30 cellular contexts compared by ENCODE assay signal in the genomic region with DNA sequence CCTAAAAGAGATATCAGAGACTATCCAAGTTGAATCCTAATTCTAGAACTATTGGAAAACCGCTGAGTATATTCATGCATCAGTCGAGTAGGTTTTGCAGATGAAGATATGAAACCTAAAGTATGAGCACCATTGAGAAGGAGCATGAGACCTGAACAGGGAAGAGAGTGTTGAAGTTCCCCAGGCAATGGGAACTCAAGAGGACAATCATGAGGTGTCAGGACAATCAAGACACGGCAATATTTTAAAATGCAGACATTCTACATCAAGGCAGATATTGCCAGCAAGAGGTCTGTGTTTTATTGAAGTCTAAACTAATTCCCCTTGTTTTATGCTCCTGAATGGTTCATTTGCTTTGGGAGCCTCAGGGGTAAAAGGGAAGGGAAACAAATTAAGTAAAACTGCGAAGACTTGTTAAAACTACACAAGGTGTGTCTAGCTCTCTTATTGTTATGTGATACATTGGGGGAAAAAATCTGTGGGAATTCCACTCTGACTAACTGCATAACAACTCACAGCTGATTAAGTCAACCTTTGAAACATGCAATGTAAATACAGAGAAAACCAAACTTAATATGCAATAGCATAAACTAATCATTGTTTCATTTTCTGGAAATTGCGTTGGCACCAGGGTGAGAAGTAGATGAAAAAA.
DNase-seq lines count a peak whose midpoint lies in the region; ATAC-seq, FAIRE-seq and TF ChIP-seq lines count a peak whose summit lies in the region.
"Had no signal": no experiment of that assay in that cellular context is flagged by ENCODE, and none has a peak within 500 bp of the region (broad histone marks: within the 10 kb centered on the region; RNA-seq: fewer than 3 reads in every experiment).

No MANE protein-coding gene starts in this region.

- peaks cover 30% of the 10 kb centered on the region for H3K4me1 Mint-ChIP-seq in endodermal cell
- H3K4me1 Mint-ChIP-seq: activated CD4-positive, alpha-beta T cell treated with anti-CD3 and anti-CD28 coated beads, Interleukin-2, amount 10 ng/mL, durations not matched to agents 24 days and 14 days had no signal

- peak overlapping the region; percentile 74 for H3K4me2 ChIP-seq in smooth muscle cell
- H3K4me2 ChIP-seq: BLaER1 had no signal

- 89 to 92% methylated on average over 4 to 5 of the region's 5 CpGs for WGBS in endodermal cell (ENCODE audit: insufficient coverage in 1 of 2, insufficient read length in 1 of 2), 2 experiments
- WGBS in smooth muscle cell (ENCODE audit: low lambda C conversion rate), result 72% methylated on average over 5 of the region's 5 CpGs

- DNase-seq in NCI-H748 treated with DMSO at 0.1 percent for 48 hours (lab: John Stamatoyannopoulos, UW) (peak; percentile 40), endodermal cell (no peak), kidney glomerular epithelial cell (lab: John Stamatoyannopoulos, UW) (peak; percentile 53), smooth muscle cell (lab: John Stamatoyannopoulos, UW; ENCODE audit: unreplicated experiment) (no peak), islet precursor cell (no peak), RCC 7860 (ENCODE audit: low spot score) (no peak)
- DNase-seq: activated CD4-positive, alpha-beta T cell treated with anti-CD3 and anti-CD28 coated beads, Interleukin-2, amount 10 ng/mL, durations not matched to agents 24 days and 14 days; activated CD8-positive, alpha-beta memory T cell treated with anti-CD3 and anti-CD28 coated beads for 24 hours; activated effector memory CD4-positive, alpha-beta T cell treated with Interleukin-2 at 50 U/mL for 16 hours; effector memory CD8-positive, alpha-beta T cell; gastrocnemius medialis; left ventricle myocardium inferior; naive thymus-derived CD4-positive, alpha-beta T cell; NCI-H82; nucleus accumbens; RPMI8226; SJCRH30; stimulated activated CD4-positive, alpha-beta T cell treated with anti-CD3 and anti-CD28 coated beads, Interleukin-15, amount 100 ng/mL, for 24 hours; stimulated activated CD4-positive, alpha-beta T cell treated with anti-CD3 and anti-CD28 coated beads, Interleukin-4, amount 100 ng/mL, for 4 hours; substantia nigra had no signal

- peak overlapping the region; percentile 73 for H2AFZ ChIP-seq in smooth muscle cell (ENCODE audit: low read depth)

- H3K9ac ChIP-seq in endodermal cell (ENCODE audit: extremely low read depth, low read length, poor library complexity, severe bottlenecking) (no peak overlapping the region), smooth muscle cell (ENCODE audit: low read depth) (peak overlapping the region; percentile 1)
- H3K9ac ChIP-seq: BLaER1 had no signal

- H3K79me2 ChIP-seq in smooth muscle cell (ENCODE audit: low read depth), result no peaks in the 10 kb centered on the region

- H3K27ac ChIP-seq in endodermal cell (ENCODE audit: low read depth, low read length), result no peak overlapping the region
- peak overlapping the region; percentile 25 for H3K27ac ChIP-seq in smooth muscle cell (ENCODE audit: low read depth)
- H3K27ac ChIP-seq: BLaER1, coronary artery, gastrocnemius medialis, left ventricle myocardium inferior, SJCRH30 had no signal

- H3F3A ChIP-seq in smooth muscle cell (ENCODE audit: low read depth), result no peaks in the 10 kb centered on the region

- ATAC-seq in GM21423 (IDR thresholded peaks at IDR 0.05; ENCODE audit: unreplicated experiment), result no peak
- ATAC-seq: activated naive CD4-positive, alpha-beta T cell treated with anti-CD3 and anti-CD28 coated beads, Interleukin-2, amount 50 U/mL, for 72 hours; effector memory CD8-positive, alpha-beta T cell; gastrocnemius medialis; HepG2; naive thymus-derived CD4-positive, alpha-beta T cell; stimulated activated memory B cell treated with anti-CD40 and anti-IgM and Interleukin-4, amounts not matched to agents 10 μg/mL and 1 μg/mL and 100 μg/mL, for 72 hours had no signal

- no peaks in the 10 kb centered on the region for H3K4me1 ChIP-seq in endodermal cell (ENCODE audit: control insufficient read depth, insufficient read depth, low read length)
- H3K4me1 ChIP-seq in smooth muscle cell (ENCODE audit: low read depth), result peaks cover 15% of the 10 kb centered on the region
- H3K4me1 ChIP-seq: BLaER1, gastrocnemius medialis, left ventricle myocardium inferior, SJCRH30 had no signal

- H3K9me3 Mint-ChIP-seq in endodermal cell, result no peaks in the 10 kb centered on the region
- H3K9me3 Mint-ChIP-seq: activated CD4-positive, alpha-beta T cell treated with anti-CD3 and anti-CD28 coated beads, Interleukin-2, amount 10 ng/mL, durations not matched to agents 24 days and 14 days; stimulated activated memory B cell treated with anti-CD40 and anti-IgM and Interleukin-4, amounts not matched to agents 10 μg/mL and 1 μg/mL and 100 μg/mL, for 72 hours; type B pancreatic cell had no signal

- no peak overlapping the region for H3K4me3 ChIP-seq in endodermal cell (ENCODE audit: low read length)
- peak overlapping the region; percentile 19 for H3K4me3 ChIP-seq in smooth muscle cell
- H3K4me3 ChIP-seq: BLaER1, coronary artery, gastrocnemius medialis, HAP-1, left ventricle myocardium inferior, SJCRH30 had no signal

- H3K4me3 Mint-ChIP-seq in endodermal cell, result no peak overlapping the region
- H3K4me3 Mint-ChIP-seq: activated CD4-positive, alpha-beta T cell treated with anti-CD3 and anti-CD28 coated beads, Interleukin-2, amount 10 ng/mL, durations not matched to agents 24 days and 14 days; effector memory CD8-positive, alpha-beta T cell; naive thymus-derived CD4-positive, alpha-beta T cell; stimulated activated memory B cell treated with anti-CD40 and anti-IgM and Interleukin-4, amounts not matched to agents 10 μg/mL and 1 μg/mL and 100 μg/mL, for 72 hours; type B pancreatic cell had no signal

- TF ChIP-seq CTCF in endodermal cell (conservative IDR thresholded peaks at IDR 0.05) (no peak), smooth muscle cell (IDR thresholded peaks at IDR 0.05; ENCODE audit: borderline replicate concordance, insufficient read depth, poor library complexity, severe bottlenecking) (no peak)

- no peaks in the 10 kb centered on the region for H3K36me3 Mint-ChIP-seq in endodermal cell (ENCODE audit: low read depth)
- H3K36me3 Mint-ChIP-seq: activated naive CD4-positive, alpha-beta T cell treated with anti-CD3 and anti-CD28 coated beads, Interleukin-2, amount 50 U/mL, for 72 hours; naive thymus-derived CD4-positive, alpha-beta T cell; stimulated activated memory B cell treated with anti-CD40 and anti-IgM and Interleukin-4, amounts not matched to agents 10 μg/mL and 1 μg/mL and 100 μg/mL, for 72 hours; type B pancreatic cell had no signal

- H3K27ac Mint-ChIP-seq in endodermal cell, result peak overlapping the region; percentile 11
- H3K27ac Mint-ChIP-seq: activated CD4-positive, alpha-beta T cell treated with anti-CD3 and anti-CD28 coated beads, Interleukin-2, amount 10 ng/mL, durations not matched to agents 24 days and 14 days; activated naive CD4-positive, alpha-beta T cell treated with anti-CD3 and anti-CD28 coated beads, Interleukin-2, amount 50 U/mL, for 72 hours; effector memory CD8-positive, alpha-beta T cell; naive thymus-derived CD4-positive, alpha-beta T cell; progenitor cell of endocrine pancreas; stimulated activated memory B cell treated with anti-CD40 and anti-IgM and Interleukin-4, amounts not matched to agents 10 μg/mL and 1 μg/mL and 100 μg/mL, for 72 hours; type B pancreatic cell had no signal

- H3K27me3 ChIP-seq in endodermal cell (ENCODE audit: control insufficient read depth, insufficient read depth, low read length, poor library complexity, severe bottlenecking) (no peaks in the 10 kb centered on the region), smooth muscle cell (ENCODE audit: low read depth) (no peaks in the 10 kb centered on the region)
- H3K27me3 ChIP-seq: BLaER1, gastrocnemius medialis, SJCRH30 had no signal

- H3K36me3 ChIP-seq in endodermal cell (ENCODE audit: control insufficient read depth, insufficient read depth, low read length) (no peaks in the 10 kb centered on the region), smooth muscle cell (ENCODE audit: low read depth) (no peaks in the 10 kb centered on the region)
- H3K36me3 ChIP-seq: BLaER1, gastrocnemius medialis, HAP-1, left ventricle myocardium inferior, SJCRH30 had no signal

- FAIRE-seq in RCC 7860 (lab: Jason Lieb, UNC), result no peak
- FAIRE-seq: GM12892, HepG2 had no signal

- H3K27me3 Mint-ChIP-seq in endodermal cell (ENCODE audit: insufficient read depth), result no peaks in the 10 kb centered on the region
- H3K27me3 Mint-ChIP-seq: activated CD4-positive, alpha-beta T cell treated with anti-CD3 and anti-CD28 coated beads, Interleukin-2, amount 10 ng/mL, durations not matched to agents 24 days and 14 days; effector memory CD8-positive, alpha-beta T cell; naive thymus-derived CD4-positive, alpha-beta T cell; progenitor cell of endocrine pancreas; stimulated activated memory B cell treated with anti-CD40 and anti-IgM and Interleukin-4, amounts not matched to agents 10 μg/mL and 1 μg/mL and 100 μg/mL, for 72 hours had no signal

- H4K20me1 ChIP-seq in smooth muscle cell (ENCODE audit: low read depth), result no peaks in the 10 kb centered on the region
- H4K20me1 ChIP-seq: BLaER1 had no signal

- H3K9me3 ChIP-seq in endodermal cell (ENCODE audit: control insufficient read depth, low read length), result no peaks in the 10 kb centered on the region
- no peaks in the 10 kb centered on the region for H3K9me3 ChIP-seq in smooth muscle cell (replicated peaks; ENCODE audit: low read depth)
- H3K9me3 ChIP-seq: BLaER1, gastrocnemius medialis, HAP-1, left ventricle myocardium inferior, SJCRH30 had no signal

Comparison
In these comparisons a context has a peak if more than half of its experiments do, and no peak if none do; other contexts are left out.
1. DNase-seq: peak in NCI-H748 treated with DMSO at 0.1 percent for 48 hours (single experiment) and kidney glomerular epithelial cell (single experiment); none in endodermal cell (single experiment), smooth muscle cell (single experiment), islet precursor cell (single experiment) and RCC 7860 (single experiment).